In genomic region chr1:37539154-37539553, GRCh38 we compare ENCODE assay signal across 3 cellular contexts. TPM values are rescaled to one million over a fixed set of nuclear protein-coding genes. Genes with fewer than 3 reads are reported as not detected.
"Had no signal": no experiment of that assay in that cellular context is flagged by ENCODE, and none has a peak within 500 bp of the region (broad histone marks: within the 10 kb centered on the region; RNA-seq: fewer than 3 reads in every experiment).

No MANE protein-coding gene starts in this region.

RNA-seq across cellular contexts. Expression of gene DNALI1, which starts 17.6 kb away (rescaled TPM):
- total RNA-seq: natural killer cell treated with Interleukin-12 subunit alpha and Interleukin-12 subunit beta and Interleukin-15 and Interleukin-18, amount 100 ng/mL, for 72 hours had no signal
- polyA plus RNA-seq: naive thymus-derived CD4-positive, alpha-beta T cell; naive thymus-derived CD8-positive, alpha-beta T cell had no signal
